Comparison of ENCODE assay signal across 8 cellular contexts in genomic region chr2:24971300-24971549, GRCh38. TPM values are rescaled to one million over a fixed set of nuclear protein-coding genes. Genes with fewer than 3 reads are reported as not detected.
DNase-seq lines count a peak whose midpoint lies in the region; ATAC-seq and TF ChIP-seq lines count a peak whose summit lies in the region.

No MANE protein-coding gene starts in this region.

- H3K4me3 ChIP-seq in SU-DHL-6 (ENCODE audit: insufficient read depth, low read length, poor library complexity, severe bottlenecking), result peak overlapping the region; percentile 96
- H3K4me3 ChIP-seq in fibroblast of lung (replicated peaks in 1 of 4; ENCODE audit: control extremely low read depth in 1 of 4, insufficient read depth in 1 of 4, low read depth in 3 of 4, low read length in 4 of 4), result peak overlapping the region; percentile 87 to 95 (median 92)
- peak overlapping the region; percentile 84 to 98 for H3K4me3 ChIP-seq in neuronal stem cell (ENCODE audit: low read length in 2 of 2)

- H3K27me3 ChIP-seq in SU-DHL-6 (ENCODE audit: low read length) (no peaks in the 10 kb centered on the region), fibroblast of lung (ENCODE audit: control insufficient read depth, insufficient read depth, low read length) (no peaks in the 10 kb centered on the region), neuronal stem cell (ENCODE audit: control insufficient read depth in 3 of 3, insufficient read depth in 3 of 3, low read depth in 1 of 3, low read length in 3 of 3) (no peaks in the 10 kb centered on the region)

- no peaks in the 10 kb centered on the region for H3K27me3 Mint-ChIP-seq in activated CD8-positive, alpha-beta memory T cell treated with anti-CD3 and anti-CD28 coated beads, Interleukin-2, amount 10 ng/mL, durations not matched to agents 7 days and 5 days

- H3K4ac ChIP-seq in neuronal stem cell (ENCODE audit: low read length), result no peak overlapping the region

- peak overlapping the region; percentile 96 for H3K4me3 Mint-ChIP-seq in activated CD8-positive, alpha-beta memory T cell treated with anti-CD3 and anti-CD28 coated beads, Interleukin-2, amount 10 ng/mL, durations not matched to agents 7 days and 5 days

- peaks cover 7% of the 10 kb centered on the region for H3K79me2 ChIP-seq in SU-DHL-6 (ENCODE audit: insufficient read depth, low read length)
- peaks cover 17% of the 10 kb centered on the region for H3K79me2 ChIP-seq in fibroblast of lung (ENCODE audit: control insufficient read depth, insufficient read depth, low read length)

- no peak overlapping the region for H2AK5ac ChIP-seq in neuronal stem cell (ENCODE audit: low read depth, low read length)

- H3K27ac Mint-ChIP-seq in activated CD8-positive, alpha-beta memory T cell treated with anti-CD3 and anti-CD28 coated beads, Interleukin-2, amount 10 ng/mL, durations not matched to agents 7 days and 5 days, result peak overlapping the region; percentile 100

- no peak overlapping the region for H2BK15ac ChIP-seq in neuronal stem cell (ENCODE audit: low read length)

- no peak for DNase-seq in activated CD8-positive, alpha-beta memory T cell treated with anti-CD3 and anti-CD28 coated beads, Interleukin-2, amount 10 ng/mL, durations not matched to agents 7 days and 5 days
- DNase-seq in activated CD8-positive, alpha-beta memory T cell treated with anti-CD3 and anti-CD28 coated beads, Interleukin-2, amount 50 U/mL, for 48 hours, result no peak
- DNase-seq in fibroblast of lung (ENCODE audit: low read depth in 2 of 2) (no peak), neuronal stem cell (ENCODE audit: low spot score) (no peak), putamen (ENCODE audit: low spot score) (no peak), DMS114 treated with DMSO at 0.1 percent for 48 hours (lab: John Stamatoyannopoulos, UW; ENCODE audit: unreplicated experiment) (no peak)
- DNase-seq in activated effector memory CD4-positive, alpha-beta T cell treated with anti-CD3 and anti-CD28 coated beads, Interleukin-2, amount 50 U/mL, for 16 hours, result no peak

- H3K9me3 ChIP-seq in SU-DHL-6 (ENCODE audit: insufficient read depth, low read length) (no peaks in the 10 kb centered on the region), fibroblast of lung (ENCODE audit: control insufficient read depth, insufficient read depth, low read depth, low read length) (no peaks in the 10 kb centered on the region), neuronal stem cell (replicated peaks in 1 of 2; ENCODE audit: control insufficient read depth in 2 of 2, insufficient read depth in 1 of 2, low read depth in 1 of 2, low read length in 2 of 2) (no peaks in the 10 kb centered on the region)

- no peak overlapping the region for H2BK12ac ChIP-seq in neuronal stem cell (ENCODE audit: low read length)

- no peak overlapping the region for H2BK120ac ChIP-seq in neuronal stem cell (ENCODE audit: low read depth, low read length)

- no peaks in the 10 kb centered on the region for H3K79me1 ChIP-seq in neuronal stem cell (ENCODE audit: low read depth, low read length)

- peak overlapping the region; percentile 98 for H2AFZ ChIP-seq in SU-DHL-6 (ENCODE audit: low read depth, low read length, severe bottlenecking)
- peak overlapping the region; percentile 86 for H2AFZ ChIP-seq in fibroblast of lung (ENCODE audit: low read length)
- H2AFZ ChIP-seq in neuronal stem cell (ENCODE audit: low read length), result peak overlapping the region; percentile 97

- no peaks in the 10 kb centered on the region for H3K9me2 ChIP-seq in SU-DHL-6 (replicated peaks; ENCODE audit: insufficient read depth, low read length)

- H3K4me1 Mint-ChIP-seq in activated CD8-positive, alpha-beta memory T cell treated with anti-CD3 and anti-CD28 coated beads, Interleukin-2, amount 10 ng/mL, durations not matched to agents 7 days and 5 days, result peaks cover 23% of the 10 kb centered on the region

- no peak overlapping the region for H4K8ac ChIP-seq in neuronal stem cell (ENCODE audit: low read depth, low read length)

- TF ChIP-seq CTCF in SU-DHL-6 (IDR thresholded peaks at IDR 0.05; ENCODE audit: insufficient read depth, low read length, poor library complexity, severe bottlenecking) (no peak), fibroblast of lung (conservative IDR thresholded peaks at IDR 0.05 in 1 of 2, IDR thresholded peaks at IDR 0.05 in 1 of 2; ENCODE audit: low read depth in 1 of 2, low read length in 2 of 2) (no peak)

- H3K4me2 ChIP-seq in SU-DHL-6 (ENCODE audit: low read depth, low read length, poor library complexity, severe bottlenecking) (peak overlapping the region; percentile 94), fibroblast of lung (ENCODE audit: extremely low read depth, insufficient read depth, low read length) (peak overlapping the region; percentile 98), neuronal stem cell (ENCODE audit: insufficient read depth, low read length, poor library complexity, severe bottlenecking) (peak overlapping the region; percentile 83)

- H3F3A ChIP-seq in SU-DHL-6 (ENCODE audit: insufficient read depth), result peaks cover 10% of the 10 kb centered on the region; the same call in 1 of the 2 replicates

- CTCF ChIA-PET in activated CD8-positive, alpha-beta memory T cell treated with anti-CD3 and anti-CD28 coated beads, Interleukin-2, amount 10 ng/mL, durations not matched to agents 7 days and 5 days (lab: Charles Lee), result no interaction called here

- WGBS in neuronal stem cell (ENCODE audit: extremely low coverage in 2 of 2, insufficient read length in 2 of 2, insufficient replicate concordance in 1 of 2), 2 donors, result no CpG with 5 or more reads among the region's 20 CpGs

- H3K4me1 ChIP-seq in fibroblast of lung (ENCODE audit: control insufficient read depth, extremely low read depth, insufficient read depth, low read length) (peaks cover 4% of the 10 kb centered on the region), neuronal stem cell (ENCODE audit: control insufficient read depth in 2 of 2, insufficient read depth in 1 of 2, low read depth in 1 of 2, low read length in 2 of 2) (no peaks in the 10 kb centered on the region)

- ATAC-seq in activated CD8-positive, alpha-beta memory T cell treated with anti-CD3 and anti-CD28 coated beads, Interleukin-2, amount 10 ng/mL, durations not matched to agents 7 days and 5 days, result no peak

- no peak overlapping the region for H2BK5ac ChIP-seq in neuronal stem cell (ENCODE audit: low read length)

- H3K9me3 Mint-ChIP-seq in activated CD8-positive, alpha-beta memory T cell treated with anti-CD3 and anti-CD28 coated beads, Interleukin-2, amount 10 ng/mL, durations not matched to agents 7 days and 5 days (ENCODE audit: low read depth), result no peaks in the 10 kb centered on the region

- H4K20me1 ChIP-seq in SU-DHL-6 (ENCODE audit: low read depth, low read length) (no peaks in the 10 kb centered on the region), fibroblast of lung (ENCODE audit: control insufficient read depth, extremely low read depth, insufficient read depth, low read length) (no peaks in the 10 kb centered on the region)

- peak overlapping the region; percentile 49 for H3K18ac ChIP-seq in neuronal stem cell (ENCODE audit: low read length)

- peak overlapping the region; percentile 87 for H3K23ac ChIP-seq in neuronal stem cell (ENCODE audit: low read depth, low read length, poor library complexity)

- H3K9ac ChIP-seq in SU-DHL-6 (ENCODE audit: low read length) (peak overlapping the region; percentile 90), fibroblast of lung (ENCODE audit: insufficient read depth, low read length) (peak overlapping the region; percentile 97), neuronal stem cell (ENCODE audit: low read depth, low read length, poor library complexity) (peak overlapping the region; percentile 26)

- no peaks in the 10 kb centered on the region for H3K36me3 ChIP-seq in SU-DHL-6 (ENCODE audit: low read length)
- no peaks in the 10 kb centered on the region for H3K36me3 ChIP-seq in fibroblast of lung (ENCODE audit: control insufficient read depth, insufficient read depth, low read length)
- H3K36me3 ChIP-seq in neuronal stem cell (replicated peaks in 1 of 2; ENCODE audit: control insufficient read depth in 2 of 2, insufficient read depth in 2 of 2, low read length in 2 of 2), result peaks cover 0 to 11% of the 10 kb centered on the region in 2 donors

- H3K27ac ChIP-seq in SU-DHL-6 (ENCODE audit: low read depth, low read length) (peak overlapping the region; percentile 86), fibroblast of lung (ENCODE audit: insufficient read depth, low read length) (peak overlapping the region; percentile 100), neuronal stem cell (replicated peaks; ENCODE audit: low read length) (peak overlapping the region; percentile 99)

- H4K91ac ChIP-seq in neuronal stem cell (ENCODE audit: low read depth, low read length, poor library complexity), result no peak overlapping the region

- H3K36me3 Mint-ChIP-seq in activated CD8-positive, alpha-beta memory T cell treated with anti-CD3 and anti-CD28 coated beads, Interleukin-2, amount 10 ng/mL, durations not matched to agents 7 days and 5 days, result peaks cover 5% of the 10 kb centered on the region

- peak overlapping the region; percentile 42 for H3K14ac ChIP-seq in neuronal stem cell (ENCODE audit: low read length)

RNA-seq across cellular contexts. Expression of gene DNAJC27, which starts 0.5 kb away (rescaled TPM):
- 1 to 10 TPM; 6.5 to 8.7 TPM for total RNA-seq in activated CD8-positive, alpha-beta memory T cell treated with anti-CD3 and anti-CD28 coated beads, Interleukin-2, amount 10 ng/mL, durations not matched to agents 7 days and 5 days
- 5.1 and 7.3 TPM in 2 replicates for total RNA-seq in fibroblast of lung
- polyA plus RNA-seq in fibroblast of lung, result 3.6 and 5.0 TPM in 2 replicates
- polyA plus RNA-seq in fibroblast of lung (2012), result 1.6 and 1.9 TPM in 2 replicates
- polyA minus RNA-seq in fibroblast of lung (ENCODE audit: low replicate concordance), result 1.4 and 1.5 TPM in 2 replicates
- polyA plus RNA-seq in neuronal stem cell (2013, experiment 1 of 2), result 6.1 TPM
- 5.5 TPM for polyA plus RNA-seq in neuronal stem cell (2013, experiment 2 of 2)

RNA-seq across cellular contexts. Expression of gene ADCY3, which starts 51.2 kb away (rescaled TPM):
- 10 to 100 TPM; 81.4 to 85.0 TPM for total RNA-seq in activated CD8-positive, alpha-beta memory T cell treated with anti-CD3 and anti-CD28 coated beads, Interleukin-2, amount 10 ng/mL, durations not matched to agents 7 days and 5 days
- 33.0 and 33.4 TPM in 2 replicates for total RNA-seq in fibroblast of lung
- polyA plus RNA-seq in fibroblast of lung, result 48.4 and 90.2 TPM in 2 replicates
- polyA plus RNA-seq in fibroblast of lung (2012), result 40.2 and 87.4 TPM in 2 replicates
- 235 and 386 TPM in 2 replicates for polyA minus RNA-seq in fibroblast of lung (ENCODE audit: low replicate concordance)
- polyA plus RNA-seq in neuronal stem cell (2013, experiment 1 of 2), result 31.1 TPM
- polyA plus RNA-seq in neuronal stem cell (2013, experiment 2 of 2), result 29.1 TPM

Comparison
In these comparisons a context has a peak if more than half of its experiments do, and no peak if none do; other contexts are left out.
1. H3K9ac ChIP-seq: peak in every context shown above with its lines; median percentile 97 in fibroblast of lung; 90 in SU-DHL-6; 26 in neuronal stem cell.